In genomic region chr15:73771380-73772095, GRCh38 we compare ENCODE assay signal across 1 cellular context.
TF ChIP-seq lines count a peak whose summit lies in the region.

No MANE protein-coding gene starts in this region.

TF ChIP-seq in GM23338, 12 proteins besides CTCF, POLR2A, EP300 and RAD21 (continued from another document):
- TF ChIP-seq ZNF462 (CRISPR knock-in tag; IDR thresholded peaks at IDR 0.05) (no peak), REST (IDR thresholded peaks at IDR 0.05; ENCODE audit: unreplicated experiment) (no peak), STAT1 (IDR thresholded peaks at IDR 0.05; ENCODE audit: unreplicated experiment) (no peak)
